In the genomic region with DNA sequence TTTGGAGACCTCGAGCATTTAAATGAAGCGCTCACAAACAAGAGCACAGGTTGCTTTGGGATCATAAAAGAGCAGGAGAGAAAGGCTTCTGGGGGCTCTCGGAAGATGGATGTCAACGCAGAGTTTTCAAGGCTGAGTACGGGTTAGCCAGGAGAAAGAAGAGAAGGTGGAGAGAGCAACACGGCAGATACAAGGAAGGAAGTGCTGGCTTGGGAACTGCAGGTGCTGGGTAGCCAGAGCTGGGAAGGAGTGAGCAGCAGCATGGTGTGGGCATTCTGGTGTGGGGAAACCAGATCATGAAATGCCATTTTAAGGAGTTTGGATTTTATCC, we compare ENCODE assay signal across 8 cellular contexts. TPM values are rescaled to one million over a fixed set of nuclear protein-coding genes. Genes with fewer than 3 reads are reported as not detected.
A peak's percentile ranks its signal among the peaks of the same experiment; 100 is the strongest.
DNase-seq lines count a peak whose midpoint lies in the region; ATAC-seq lines count a peak whose summit lies in the region.

No MANE protein-coding gene starts in this region.

- peaks cover 31% of the 10 kb centered on the region for H3K4me1 Mint-ChIP-seq in activated T-helper 1 cell treated with anti-CD3 and anti-CD28 coated beads, Interleukin-12 subunit alpha, Interleukin-12 subunit beta, Interleukin-2, Interleukin-4 antibody, amounts not matched to agents 30 ng/mL and 10 ng/mL and 1 ng/mL, durations not matched to agents 14 hours and 24 hours and 36 hours (ENCODE audit: low read depth)

- no peaks in the 10 kb centered on the region for H3K9me3 ChIP-seq in iPS-18c (ENCODE audit: control insufficient read depth, insufficient read depth, low read length)
- H3K9me3 ChIP-seq in stomach smooth muscle (ENCODE audit: control insufficient read depth in 2 of 2, low read length in 2 of 2) = no peaks in the 10 kb centered on the region

- H3K36me3 Mint-ChIP-seq in activated T-helper 1 cell treated with anti-CD3 and anti-CD28 coated beads, Interleukin-12 subunit alpha, Interleukin-12 subunit beta, Interleukin-2, Interleukin-4 antibody, amounts not matched to agents 30 ng/mL and 10 ng/mL and 1 ng/mL, durations not matched to agents 14 hours and 24 hours and 36 hours (ENCODE audit: low read depth) = peaks cover 3% of the 10 kb centered on the region

- H3K27me3 ChIP-seq in stomach smooth muscle (ENCODE audit: control insufficient read depth in 1 of 2, insufficient read depth in 2 of 2, low read length in 2 of 2) = no peaks in the 10 kb centered on the region

- DNase-seq in NCI-H2227 treated with DMSO at 0.1 percent for 48 hours (lab: John Stamatoyannopoulos, UW) (peak; percentile 69), NCI-H2227 (lab: John Stamatoyannopoulos, UW; ENCODE audit: unreplicated experiment) (no peak)
- no peak for DNase-seq in activated T-helper 1 cell treated with anti-CD3 and anti-CD28 coated beads, Interleukin-12 subunit alpha, Interleukin-12 subunit beta, Interleukin-2, Interleukin-4 antibody, amounts not matched to agents 30 ng/mL and 10 ng/mL and 1 ng/mL, durations not matched to agents 14 hours and 24 hours and 36 hours (ENCODE audit: low spot score)

- ATAC-seq in GM19035 (IDR thresholded peaks at IDR 0.05; ENCODE audit: unreplicated experiment) (no peak), GM18909 (IDR thresholded peaks at IDR 0.05; ENCODE audit: poor library complexity, unreplicated experiment) (no peak), HG02759 (IDR thresholded peaks at IDR 0.05; ENCODE audit: unreplicated experiment) (no peak)

- no peaks in the 10 kb centered on the region for H3K36me3 ChIP-seq in stomach smooth muscle (ENCODE audit: control insufficient read depth in 2 of 2, insufficient read depth in 2 of 2, low read length in 2 of 2)

- intact Hi-C loops in activated T-helper 1 cell treated with anti-CD3 and anti-CD28 coated beads, Interleukin-12 subunit alpha, Interleukin-12 subunit beta, Interleukin-2, Interleukin-4 antibody, amounts not matched to agents 30 ng/mL and 10 ng/mL and 1 ng/mL, durations not matched to agents 14 hours and 24 hours and 36 hours (cut with micrococcal nuclease) = loop anchor here (1.0 to 10.0 kb wide), 3 partner anchors 12 to 442 kb away; a partner anchor contains a TSS

- peak overlapping the region; percentile 83 for H3K27ac ChIP-seq in stomach smooth muscle (ENCODE audit: low read length)

- peaks cover 15% of the 10 kb centered on the region for H3K4me1 ChIP-seq in stomach smooth muscle (ENCODE audit: control insufficient read depth, insufficient read depth, low read length)

- peak overlapping the region; percentile 71 to 84 for H3K9ac ChIP-seq in stomach smooth muscle (ENCODE audit: low read length in 2 of 2)

- peak overlapping the region; percentile 50 for H3K27ac Mint-ChIP-seq in activated T-helper 1 cell treated with anti-CD3 and anti-CD28 coated beads, Interleukin-12 subunit alpha, Interleukin-12 subunit beta, Interleukin-2, Interleukin-4 antibody, amounts not matched to agents 30 ng/mL and 10 ng/mL and 1 ng/mL, durations not matched to agents 14 hours and 24 hours and 36 hours

- peak overlapping the region; percentile 84 for H3K4me3 Mint-ChIP-seq in activated T-helper 1 cell treated with anti-CD3 and anti-CD28 coated beads, Interleukin-12 subunit alpha, Interleukin-12 subunit beta, Interleukin-2, Interleukin-4 antibody, amounts not matched to agents 30 ng/mL and 10 ng/mL and 1 ng/mL, durations not matched to agents 14 hours and 24 hours and 36 hours

- peak overlapping the region; percentile 77 for H3K4me3 ChIP-seq in iPS-18c (ENCODE audit: insufficient read depth, low read depth, low read length)
- H3K4me3 ChIP-seq in stomach smooth muscle (ENCODE audit: low read length in 2 of 2) = peak overlapping the region; percentile 71 to 87

- peaks cover 4% of the 10 kb centered on the region for H3K27me3 Mint-ChIP-seq in activated T-helper 1 cell treated with anti-CD3 and anti-CD28 coated beads, Interleukin-12 subunit alpha, Interleukin-12 subunit beta, Interleukin-2, Interleukin-4 antibody, amounts not matched to agents 30 ng/mL and 10 ng/mL and 1 ng/mL, durations not matched to agents 14 hours and 24 hours and 36 hours (ENCODE audit: insufficient read depth)

- H3K9me3 Mint-ChIP-seq in activated T-helper 1 cell treated with anti-CD3 and anti-CD28 coated beads, Interleukin-12 subunit alpha, Interleukin-12 subunit beta, Interleukin-2, Interleukin-4 antibody, amounts not matched to agents 30 ng/mL and 10 ng/mL and 1 ng/mL, durations not matched to agents 14 hours and 24 hours and 36 hours = no peaks in the 10 kb centered on the region

RNA-seq across cellular contexts. Expression of a gene that starts 0.6 kb away (rescaled TPM):
- 44.7 and 45.2 TPM in 2 replicates for total RNA-seq in activated T-helper 1 cell treated with anti-CD3 and anti-CD28 coated beads, Interleukin-12 subunit alpha, Interleukin-12 subunit beta, Interleukin-2, Interleukin-4 antibody, amounts not matched to agents 30 ng/mL and 10 ng/mL and 1 ng/mL, durations not matched to agents 14 hours and 24 hours and 36 hours

RNA-seq across cellular contexts. Expression of a gene that starts 12.4 kb away (rescaled TPM):
- 59.0 and 77.2 TPM in 2 replicates for total RNA-seq in activated T-helper 1 cell treated with anti-CD3 and anti-CD28 coated beads, Interleukin-12 subunit alpha, Interleukin-12 subunit beta, Interleukin-2, Interleukin-4 antibody, amounts not matched to agents 30 ng/mL and 10 ng/mL and 1 ng/mL, durations not matched to agents 14 hours and 24 hours and 36 hours

RNA-seq across cellular contexts. Expression of a gene that starts 53.8 kb away (rescaled TPM):
- total RNA-seq in activated T-helper 1 cell treated with anti-CD3 and anti-CD28 coated beads, Interleukin-12 subunit alpha, Interleukin-12 subunit beta, Interleukin-2, Interleukin-4 antibody, amounts not matched to agents 30 ng/mL and 10 ng/mL and 1 ng/mL, durations not matched to agents 14 hours and 24 hours and 36 hours = 50.0 and 57.8 TPM in 2 replicates
